Comparison of ENCODE assay signal across 8 cellular contexts in genomic region chr7:108053250-108053649, GRCh38.
"Had no signal": no experiment of that assay in that cellular context is flagged by ENCODE, and none has a peak within 500 bp of the region (broad histone marks: within the 10 kb centered on the region; RNA-seq: fewer than 3 reads in every experiment).

No MANE protein-coding gene starts in this region.

- DNase-seq: GDM1, GF-D8 had no signal

- H3K4me3 ChIP-seq: GM12878 had no signal

- FAIRE-seq: G401.6, GM12878, GM12891, GM12892, GM18507, GM19239 had no signal

- ATAC-seq: GM12878 had no signal
